ENCODE assay signal across 11 cellular contexts in the genomic region with DNA sequence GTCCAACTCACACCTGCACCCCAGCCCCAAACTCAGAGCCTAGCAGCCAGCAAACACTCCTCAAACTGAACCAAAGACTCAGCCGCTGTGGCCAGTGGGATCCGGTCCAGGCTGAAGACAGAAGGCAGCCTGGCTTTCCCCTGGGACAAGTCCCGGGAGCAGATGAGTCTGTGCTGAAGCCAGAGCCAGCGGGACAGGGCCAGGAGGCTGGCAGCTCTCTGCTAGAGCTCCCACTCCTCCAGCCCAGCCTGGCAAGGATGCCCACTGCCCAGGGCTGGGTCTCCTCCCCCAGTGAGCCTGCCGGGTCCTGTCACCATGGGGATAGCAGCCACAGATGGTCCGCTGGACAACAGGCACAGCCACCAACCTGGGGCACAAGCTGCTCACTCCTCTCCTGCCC. TPM values are rescaled to one million over a fixed set of nuclear protein-coding genes. Genes with fewer than 3 reads are reported as not detected.
DNase-seq lines count a peak whose midpoint lies in the region; ATAC-seq and TF ChIP-seq lines count a peak whose summit lies in the region.
"Had no signal": no experiment of that assay in that cellular context is flagged by ENCODE, and none has a peak within 500 bp of the region (broad histone marks: within the 10 kb centered on the region; RNA-seq: fewer than 3 reads in every experiment).

No MANE protein-coding gene starts in this region.

- WGBS in prostate gland: 27% methylated on average over 6 of the region's 6 CpGs

- intact Hi-C loops in left ventricle myocardium inferior (cut with micrococcal nuclease): no loop called here
- intact Hi-C loops in prostate gland (cut with DNase I): no loop called here

- H3K9me3 ChIP-seq in BLaER1 treated with 17β-estradiol and CSF1 and Interleukin-3, amounts not matched to agents 10 nM and 100 nM (replicated peaks in 1 of 11): 0 out of 22 replicates have a peak, but pooled peaks cover 0 to 2% (median 0%) of the 10 kb centered on the region in 11 experiments
- H3K9me3 ChIP-seq in left ventricle myocardium inferior (replicated peaks): no peaks in the 10 kb centered on the region
- no peaks in the 10 kb centered on the region for H3K9me3 ChIP-seq in prostate gland

- peak overlapping the region in 8 of 11 experiments; percentile 15 to 52 (median 20); a peak in 7 of 22 replicates for H3K27ac ChIP-seq in BLaER1 treated with 17β-estradiol and CSF1 and Interleukin-3, amounts not matched to agents 10 nM and 100 nM
- peak overlapping the region; percentile 51 for H3K27ac ChIP-seq in left ventricle myocardium inferior (replicated peaks)
- peak overlapping the region; percentile 46 to 56 for H3K27ac ChIP-seq in prostate gland

- no peaks in the 10 kb centered on the region for H3K27me3 ChIP-seq in BLaER1 treated with 17β-estradiol and CSF1 and Interleukin-3, amounts not matched to agents 10 nM and 100 nM
- H3K27me3 ChIP-seq in left ventricle myocardium inferior (ENCODE audit: low read depth): peaks cover 21% of the 10 kb centered on the region
- H3K27me3 ChIP-seq in prostate gland (replicated peaks; ENCODE audit: insufficient read depth): no peaks in the 10 kb centered on the region

- H3K36me3 ChIP-seq in BLaER1 treated with 17β-estradiol and CSF1 and Interleukin-3, amounts not matched to agents 10 nM and 100 nM: no peaks in the 10 kb centered on the region; a peak in 1 of 22 replicates
- H3K36me3 ChIP-seq in left ventricle myocardium inferior: no peaks in the 10 kb centered on the region
- no peaks in the 10 kb centered on the region for H3K36me3 ChIP-seq in prostate gland

- peak in 38 of 58 donors; percentile 24 to 82 (median 58) for DNase-seq in anterior cingulate cortex (lab: John Stamatoyannopoulos, UW)
- no peak for DNase-seq in left ventricle myocardium inferior
- no peak for DNase-seq in prostate gland (ENCODE audit: low spot score)
- no peak for DNase-seq in EL
- DNase-seq: activated naive CD8-positive, alpha-beta T cell treated with anti-CD3 and anti-CD28 coated beads, Interleukin-2, amount 10 ng/mL, durations not matched to agents 7 days and 5 days; NCI-H1105 treated with DMSO at 0.1 percent for 48 hours; T-helper 2 cell had no signal

- TF ChIP-seq POLR2A in prostate gland (IDR thresholded peaks at IDR 0.05): no peak

- H3K4me3 ChIP-seq in BLaER1 treated with 17β-estradiol and CSF1 and Interleukin-3, amounts not matched to agents 10 nM and 100 nM: peak overlapping the region in 3 of 10 experiments; percentile 1 to 15 (median 5); a peak in 1 of 20 replicates
- H3K4me3 ChIP-seq in left ventricle myocardium inferior (no peak overlapping the region), prostate gland (no peak overlapping the region)

- peaks cover 0 to 5% (median 0%) of the 10 kb centered on the region in 11 experiments; a peak in 1 of 22 replicates for H4K20me1 ChIP-seq in BLaER1 treated with 17β-estradiol and CSF1 and Interleukin-3, amounts not matched to agents 10 nM and 100 nM

- peaks cover 49 to 64% (median 60%) of the 10 kb centered on the region in 10 experiments for H3K4me1 ChIP-seq in BLaER1 treated with 17β-estradiol and CSF1 and Interleukin-3, amounts not matched to agents 10 nM and 100 nM
- peaks cover 20% of the 10 kb centered on the region for H3K4me1 ChIP-seq in left ventricle myocardium inferior
- H3K4me1 ChIP-seq in prostate gland (replicated peaks): no peaks in the 10 kb centered on the region

- no peak for TF ChIP-seq CTCF in left ventricle myocardium inferior (IDR thresholded peaks at IDR 0.05; ENCODE audit: borderline replicate concordance)
- no peak for TF ChIP-seq CTCF in prostate gland (IDR thresholded peaks at IDR 0.05)

- peak overlapping the region in 10 of 11 experiments; percentile 13 to 61 (median 44); a peak in 18 of 22 replicates for H3K9ac ChIP-seq in BLaER1 treated with 17β-estradiol and CSF1 and Interleukin-3, amounts not matched to agents 10 nM and 100 nM

- peak overlapping the region; percentile 75 to 92 (median 83) for H3K4me2 ChIP-seq in BLaER1 treated with 17β-estradiol and CSF1 and Interleukin-3, amounts not matched to agents 10 nM and 100 nM

- ATAC-seq in GM18867 (IDR thresholded peaks at IDR 0.05; ENCODE audit: unreplicated experiment) (no peak), HG03442 (IDR thresholded peaks at IDR 0.05; ENCODE audit: unreplicated experiment) (no peak), HG03045 (IDR thresholded peaks at IDR 0.05; ENCODE audit: unreplicated experiment) (no peak)

RNA-seq across cellular contexts. Expression of gene PRR5, which starts 42.9 kb away (rescaled TPM):
- 2.9 TPM for total RNA-seq in left ventricle myocardium inferior
- total RNA-seq in prostate gland: 10 to 100 TPM; 47.8 to 56.5 TPM

Comparison
In these comparisons a context has a peak if more than half of its experiments do, and no peak if none do; other contexts are left out.
1. DNase-seq: peak in anterior cingulate cortex (38 of 58); none in left ventricle myocardium inferior (single experiment), prostate gland (single experiment) and EL (single experiment).
2. RNA of gene PRR5, which starts 42.9 kb away (total RNA-seq): 47.8 to 56.5 TPM in prostate gland; 2.9 TPM in left ventricle myocardium inferior (single experiment); every median in the first group is over 10 times any median in the second.
3. Peak in every context shown above with its lines, with median percentiles within 50 percentile points of each other: H3K27ac ChIP-seq.